ENCODE assay signal across 20 cellular contexts in genomic region chr19:16289594-16289993, GRCh38. TPM values are rescaled to one million over a fixed set of nuclear protein-coding genes. Genes with fewer than 3 reads are reported as not detected.
DNase-seq lines count a peak whose midpoint lies in the region; ATAC-seq, FAIRE-seq and TF ChIP-seq lines count a peak whose summit lies in the region.
"Had no signal": no experiment of that assay in that cellular context is flagged by ENCODE, and none has a peak within 500 bp of the region (broad histone marks: within the 10 kb centered on the region; RNA-seq: fewer than 3 reads in every experiment).

No MANE protein-coding gene starts in this region.

- FAIRE-seq in K562 (lab: Jason Lieb, UNC): no peak
- FAIRE-seq: A204.1 had no signal

- no peak for TF ChIP-seq CTCF in activated CD8-positive, alpha-beta T cell treated with anti-CD3 and anti-CD28 coated beads for 36 hours (IDR thresholded peaks at IDR 0.05)
- TF ChIP-seq CTCF in K562 (IDR thresholded peaks at IDR 0.05 in 2 of 3, conservative IDR thresholded peaks at IDR 0.05 in 1 of 3; ENCODE audit: insufficient read depth in 2 of 3, low read depth in 1 of 3, low read length in 3 of 3) (no peak), neural progenitor cell (IDR thresholded peaks at IDR 0.05) (no peak), PC-3 (conservative IDR thresholded peaks at IDR 0.05; ENCODE audit: low read depth, low read length) (no peak)

- peak; percentile 61 for ATAC-seq in activated CD8-positive, alpha-beta T cell treated with anti-CD3 and anti-CD28 coated beads, Interleukin-2, amount 10 ng/mL, durations not matched to agents 7 days and 5 days
- no peak for ATAC-seq in activated CD8-positive, alpha-beta T cell treated with anti-CD3 and anti-CD28 coated beads for 36 hours
- ATAC-seq in K562 (no peak), PC-3 (no peak)

- POLR2A ChIA-PET in activated CD8-positive, alpha-beta T cell treated with anti-CD3 and anti-CD28 coated beads, Interleukin-2, amount 10 ng/mL, durations not matched to agents 7 days and 5 days (lab: Charles Lee): no interaction called here
- POLR2A ChIA-PET in activated CD8-positive, alpha-beta T cell treated with anti-CD3 and anti-CD28 coated beads for 36 hours (lab: Charles Lee): no interaction called here
- POLR2A ChIA-PET in K562 (lab: Yijun Ruan, JAX) (no interaction called here), PC-3 (lab: Charles Lee; ENCODE audit: unreplicated experiment) (no interaction called here)

- no peak overlapping the region for H3K4me3 Mint-ChIP-seq in activated CD8-positive, alpha-beta T cell treated with anti-CD3 and anti-CD28 coated beads, Interleukin-2, amount 10 ng/mL, durations not matched to agents 7 days and 5 days
- H3K4me3 Mint-ChIP-seq in activated CD8-positive, alpha-beta T cell treated with anti-CD3 and anti-CD28 coated beads for 36 hours: no peak overlapping the region
- H3K4me3 Mint-ChIP-seq in neural progenitor cell: peak overlapping the region; percentile 10
- H3K4me3 Mint-ChIP-seq: CD4-positive, alpha-beta T cell had no signal

- DNase-seq in activated CD8-positive, alpha-beta T cell treated with anti-CD3 and anti-CD28 coated beads, Interleukin-2, amount 10 ng/mL, durations not matched to agents 7 days and 5 days: peak; percentile 35
- no peak for DNase-seq in activated CD8-positive, alpha-beta T cell treated with anti-CD3 and anti-CD28 coated beads for 36 hours
- DNase-seq in NCI-H146 treated with DMSO at 0.1 percent for 48 hours (lab: John Stamatoyannopoulos, UW; ENCODE audit: unreplicated experiment) (peak; percentile 45), K562 (ENCODE audit: extremely low read depth in 1 of 4, low spot score in 3 of 4) (no peak), neural progenitor cell (ENCODE audit: low spot score) (no peak), PC-3 (no peak), AG08395 (ENCODE audit: low spot score) (no peak), HUDEP-2 (lab: John Stamatoyannopoulos, UW; ENCODE audit: unreplicated experiment in 76 of 76) (no peak)
- DNase-seq: Caco-2; CD4-positive, alpha-beta T cell; DMS153; GDM1; NCI-H1436 treated with DMSO at 0.1 percent for 48 hours; NCI-H2081; NCI-H510A; NCI-H82; OCI-M1; SIG-M5 had no signal

- H3K36me3 Mint-ChIP-seq in activated CD8-positive, alpha-beta T cell treated with anti-CD3 and anti-CD28 coated beads, Interleukin-2, amount 10 ng/mL, durations not matched to agents 7 days and 5 days (ENCODE audit: low read depth): no peaks in the 10 kb centered on the region
- H3K36me3 Mint-ChIP-seq in activated CD8-positive, alpha-beta T cell treated with anti-CD3 and anti-CD28 coated beads for 36 hours (ENCODE audit: low read depth): no peaks in the 10 kb centered on the region
- no peaks in the 10 kb centered on the region for H3K36me3 Mint-ChIP-seq in neural progenitor cell

- H3K9me1 ChIP-seq in K562 (ENCODE audit: control insufficient read depth, insufficient read depth, low read length): no peaks in the 10 kb centered on the region

- H3K4me1 Mint-ChIP-seq in activated CD8-positive, alpha-beta T cell treated with anti-CD3 and anti-CD28 coated beads, Interleukin-2, amount 10 ng/mL, durations not matched to agents 7 days and 5 days (ENCODE audit: low read depth): peaks cover 20% of the 10 kb centered on the region
- H3K4me1 Mint-ChIP-seq in activated CD8-positive, alpha-beta T cell treated with anti-CD3 and anti-CD28 coated beads for 36 hours (ENCODE audit: low read depth): peaks cover 10% of the 10 kb centered on the region
- H3K4me1 Mint-ChIP-seq in neural progenitor cell: peaks cover 18% of the 10 kb centered on the region

- TF ChIP-seq POLR2A in K562 (conservative IDR thresholded peaks at IDR 0.05): no peak

- TF ChIP-seq EP300 in K562 (IDR thresholded peaks at IDR 0.05; ENCODE audit: low read length): no peak

- intact Hi-C loops in activated CD8-positive, alpha-beta T cell treated with anti-CD3 and anti-CD28 coated beads for 36 hours (cut with micrococcal nuclease): no loop called here
- intact Hi-C loops in K562 (cut with micrococcal nuclease) (no loop called here), PC-3 (cut with micrococcal nuclease) (no loop called here)

- no peaks in the 10 kb centered on the region for H3K9me2 ChIP-seq in PC-3 (replicated peaks; ENCODE audit: low read length)

- H3K9me3 Mint-ChIP-seq in activated CD8-positive, alpha-beta T cell treated with anti-CD3 and anti-CD28 coated beads, Interleukin-2, amount 10 ng/mL, durations not matched to agents 7 days and 5 days (ENCODE audit: insufficient read depth): no peaks in the 10 kb centered on the region
- H3K9me3 Mint-ChIP-seq in activated CD8-positive, alpha-beta T cell treated with anti-CD3 and anti-CD28 coated beads for 36 hours: peaks cover 2% of the 10 kb centered on the region
- H3K9me3 Mint-ChIP-seq in neural progenitor cell: no peaks in the 10 kb centered on the region
- H3K9me3 Mint-ChIP-seq: CD4-positive, alpha-beta T cell had no signal

- H3F3A ChIP-seq in neural progenitor cell (ENCODE audit: low read depth) (no peaks in the 10 kb centered on the region), PC-3 (ENCODE audit: low read length, unreplicated experiment) (no peaks in the 10 kb centered on the region)

- H3K27ac ChIP-seq in K562 (ENCODE audit: extremely low read depth, low read depth, low read length) (no peak overlapping the region), neural progenitor cell (no peak overlapping the region), PC-3 (ENCODE audit: low read length) (no peak overlapping the region)

- CTCF ChIA-PET in activated CD8-positive, alpha-beta T cell treated with anti-CD3 and anti-CD28 coated beads, Interleukin-2, amount 10 ng/mL, durations not matched to agents 7 days and 5 days (lab: Charles Lee): no interaction called here
- CTCF ChIA-PET in activated CD8-positive, alpha-beta T cell treated with anti-CD3 and anti-CD28 coated beads for 36 hours (lab: Charles Lee): interaction anchor here (0.9 to 1.2 kb wide), 2 partner anchors 38 to 93 kb away, joined by 3 to 4 read pairs; no protein-coding TSS in a partner anchor
- CTCF ChIA-PET in K562 (lab: Yijun Ruan, JAX; ENCODE audit: low intra/inter-chr PET ratio) (no interaction called here), PC-3 (lab: Charles Lee) (no interaction called here)

- no peak overlapping the region for H3K27ac Mint-ChIP-seq in activated CD8-positive, alpha-beta T cell treated with anti-CD3 and anti-CD28 coated beads, Interleukin-2, amount 10 ng/mL, durations not matched to agents 7 days and 5 days
- H3K27ac Mint-ChIP-seq in activated CD8-positive, alpha-beta T cell treated with anti-CD3 and anti-CD28 coated beads for 36 hours: no peak overlapping the region
- H3K27ac Mint-ChIP-seq in neural progenitor cell: no peak overlapping the region
- H3K27ac Mint-ChIP-seq: CD4-positive, alpha-beta T cell had no signal

- no peak for TF ChIP-seq RAD21 in K562 (CRISPR knock-in tag; conservative IDR thresholded peaks at IDR 0.05 in 1 of 2, IDR thresholded peaks at IDR 0.05 in 1 of 2)

- in situ Hi-C loops in K562 (cut with MboI): no loop called here

- H3K27me3 ChIP-seq in K562 (ENCODE audit: control insufficient read depth in 2 of 2, insufficient read depth in 2 of 2, low read length in 2 of 2) (peaks cover 15 to 35% of the 10 kb centered on the region in 2 experiments; a peak in 3 of 5 replicates), neural progenitor cell (no peaks in the 10 kb centered on the region), PC-3 (ENCODE audit: low read length) (no peaks in the 10 kb centered on the region)

- no peak overlapping the region for H2AFZ ChIP-seq in K562 (ENCODE audit: low read depth, low read length)
- H2AFZ ChIP-seq in neural progenitor cell (replicated peaks): no peak overlapping the region
- no peak overlapping the region for H2AFZ ChIP-seq in PC-3 (ENCODE audit: low read length)

- H3K36me3 ChIP-seq in K562 (ENCODE audit: control insufficient read depth, insufficient read depth, low read length) (no peaks in the 10 kb centered on the region), neural progenitor cell (no peaks in the 10 kb centered on the region), PC-3 (ENCODE audit: low read depth, low read length) (no peaks in the 10 kb centered on the region)
- H3K36me3 ChIP-seq: HAP-1 had no signal

- peaks cover 33% of the 10 kb centered on the region for H3K27me3 Mint-ChIP-seq in activated CD8-positive, alpha-beta T cell treated with anti-CD3 and anti-CD28 coated beads, Interleukin-2, amount 10 ng/mL, durations not matched to agents 7 days and 5 days (ENCODE audit: low read depth)
- peaks cover 10% of the 10 kb centered on the region for H3K27me3 Mint-ChIP-seq in activated CD8-positive, alpha-beta T cell treated with anti-CD3 and anti-CD28 coated beads for 36 hours
- H3K27me3 Mint-ChIP-seq in neural progenitor cell (ENCODE audit: insufficient read depth, low read depth): peaks cover 14% of the 10 kb centered on the region
- H3K27me3 Mint-ChIP-seq: CD4-positive, alpha-beta T cell had no signal

- H3K4me2 ChIP-seq in K562 (ENCODE audit: insufficient read depth, low read length): no peak overlapping the region
- H3K4me2 ChIP-seq in neural progenitor cell: no peak overlapping the region
- no peak overlapping the region for H3K4me2 ChIP-seq in PC-3 (ENCODE audit: low read length)

- H3K4me1 ChIP-seq in K562 (replicated peaks in 1 of 2; ENCODE audit: control insufficient read depth in 2 of 2, insufficient read depth in 2 of 2, low read length in 2 of 2) (peaks cover 2 to 16% of the 10 kb centered on the region in 2 experiments; a peak in 3 of 5 replicates), neural progenitor cell (peaks cover 8% of the 10 kb centered on the region), PC-3 (ENCODE audit: insufficient read depth, low read length) (peaks cover 25% of the 10 kb centered on the region)
- H3K4me1 ChIP-seq: HAP-1 had no signal

- H4K20me1 ChIP-seq in K562 (replicated peaks; ENCODE audit: control insufficient read depth, insufficient read depth, low read length) (0 out of 2 replicates have a peak, but pooled peaks cover 2% of the 10 kb centered on the region), neural progenitor cell (ENCODE audit: low read depth) (no peaks in the 10 kb centered on the region), PC-3 (ENCODE audit: low read length) (no peaks in the 10 kb centered on the region)

- 12% methylated on average over 7 of the region's 7 CpGs for WGBS in K562 (ENCODE audit: insufficient coverage, low coverage, missing lambda C conversion rate)

- H3K9ac ChIP-seq in K562 (ENCODE audit: insufficient read depth in 1 of 2, low read depth in 2 of 2, low read length in 2 of 2): no peak overlapping the region
- H3K9ac ChIP-seq in neural progenitor cell: no peak overlapping the region
- H3K9ac ChIP-seq in PC-3 (ENCODE audit: low read length): no peak overlapping the region

- H3K9me3 ChIP-seq in K562 (replicated peaks; ENCODE audit: control insufficient read depth, insufficient read depth, low read depth, low read length) (peaks cover 4% of the 10 kb centered on the region; the same call in 1 of the 2 replicates), neural progenitor cell (ENCODE audit: low read depth) (no peaks in the 10 kb centered on the region), PC-3 (ENCODE audit: low read length) (no peaks in the 10 kb centered on the region)
- H3K9me3 ChIP-seq: Caco-2, HAP-1 had no signal

- H3K79me2 ChIP-seq in K562 (ENCODE audit: control insufficient read depth, insufficient read depth, low read length) (no peaks in the 10 kb centered on the region), neural progenitor cell (ENCODE audit: low read depth) (no peaks in the 10 kb centered on the region), PC-3 (ENCODE audit: low read length) (no peaks in the 10 kb centered on the region)

- no peak overlapping the region for H3K4me3 ChIP-seq in K562
- H3K4me3 ChIP-seq in neural progenitor cell: no peak overlapping the region
- H3K4me3 ChIP-seq in PC-3 (ENCODE audit: low read length): no peak overlapping the region
- H3K4me3 ChIP-seq: HAP-1 had no signal

- no TSS peak for BruUV-seq in K562 (replicated peaks; lab: Mats Ljungman, UMichigan)
- BruUV-seq in PC-3 (replicated peaks; lab: Mats Ljungman, UMichigan): no TSS peak

RNA-seq across cellular contexts. Expression of gene KLF2, which starts 35.0 kb away (rescaled TPM):
- 100 to 1,000 TPM in 1 of 2 experiments, 10 to 100 TPM in 1; 96.0 to 100 TPM for total RNA-seq in activated CD8-positive, alpha-beta T cell treated with anti-CD3 and anti-CD28 coated beads, Interleukin-2, amount 10 ng/mL, durations not matched to agents 7 days and 5 days
- total RNA-seq in activated CD8-positive, alpha-beta T cell treated with anti-CD3 and anti-CD28 coated beads for 36 hours: 1 to 10 TPM in 1 of 2 experiments, under 1 TPM in 1; 0.94 to 1.0 TPM
- not detected in 2 replicates for total RNA-seq in K562 (2011; cell fraction: chromatin; rRNA removed; ENCODE audit: low replicate concordance)
- 0.17 and 0.26 TPM in 2 replicates for total RNA-seq in K562 (2011; cell fraction: nucleolus; rRNA removed)
- total RNA-seq in K562 (2011; cell fraction: nucleoplasm; rRNA removed): not detected in 2 replicates
- total RNA-seq in K562 (2014; rRNA removed) (0.20 TPM in 1 of 2 replicates, not detected in the other), K562 (2014; rRNA removed; fragmentation: Illumina TruSeq; extraction: Trizol) (0.07 TPM in 1 of 2 replicates, not detected in the other), K562 (2015; rRNA removed; fragmentation: Illumina TruSeq; extraction: Trizol) (not detected in 2 replicates), K562 (2021) (0.71 and 1.3 TPM in 2 replicates), neural progenitor cell (ENCODE audit: low replicate concordance) (not detected in 2 replicates), PC-3 (2014; rRNA removed) (4.8 and 6.6 TPM in 2 replicates)
- polyA plus RNA-seq in K562 (2011; rRNA removed) (not detected in 2 replicates), K562 (2014; fragmentation: Illumina TruSeq; extraction: Trizol) (not detected in 2 replicates), K562 (2014; fragmentation: Nextera tagmentation; extraction: Ambion mirVana) (not detected), K562 (2014; rRNA removed) (0.19 TPM in 1 of 2 replicates, not detected in the other)
- 0.04 and 0.22 TPM in 2 replicates for polyA plus RNA-seq in K562 (2011; cell fraction: cytosol; rRNA removed)
- 0.17 and 0.40 TPM in 2 replicates for polyA plus RNA-seq in K562 (2011; cell fraction: nucleus; rRNA removed)
- 0.22 and 1.9 TPM in 2 replicates for polyA plus RNA-seq in K562 (2012)
- not detected in 2 replicates for polyA minus RNA-seq in K562 (2011; rRNA and poly(A)+ RNA removed)
- polyA minus RNA-seq in K562 (2011; cell fraction: cytosol; rRNA and poly(A)+ RNA removed): not detected in 2 replicates
- polyA minus RNA-seq in K562 (2011; cell fraction: nucleus; rRNA and poly(A)+ RNA removed): not detected in 2 replicates

Comparison
In these comparisons a context has a peak if more than half of its experiments do, and no peak if none do; other contexts are left out.
1. DNase-seq: peak in activated CD8-positive, alpha-beta T cell treated with anti-CD3 and anti-CD28 coated beads, Interleukin-2, amount 10 ng/mL, durations not matched to agents 7 days and 5 days (single experiment) and NCI-H146 treated with DMSO at 0.1 percent for 48 hours (single experiment); none in activated CD8-positive, alpha-beta T cell treated with anti-CD3 and anti-CD28 coated beads for 36 hours (single experiment), K562 (0 of 4), neural progenitor cell (single experiment), PC-3 (single experiment), AG08395 (single experiment) and HUDEP-2 (0 of 76).
2. RNA of gene KLF2, which starts 35.0 kb away (total RNA-seq): 96.0 to 100 TPM in activated CD8-positive, alpha-beta T cell treated with anti-CD3 and anti-CD28 coated beads, Interleukin-2, amount 10 ng/mL, durations not matched to agents 7 days and 5 days; 4.8 to 6.6 TPM in PC-3, 0.94 to 1.0 TPM in activated CD8-positive, alpha-beta T cell treated with anti-CD3 and anti-CD28 coated beads for 36 hours, 0.07 to 1.3 TPM in K562 and not detected in neural progenitor cell; every median in the first group is over 10 times any median in the second.